2 cellular contexts compared by ENCODE assay signal in the genomic region with DNA sequence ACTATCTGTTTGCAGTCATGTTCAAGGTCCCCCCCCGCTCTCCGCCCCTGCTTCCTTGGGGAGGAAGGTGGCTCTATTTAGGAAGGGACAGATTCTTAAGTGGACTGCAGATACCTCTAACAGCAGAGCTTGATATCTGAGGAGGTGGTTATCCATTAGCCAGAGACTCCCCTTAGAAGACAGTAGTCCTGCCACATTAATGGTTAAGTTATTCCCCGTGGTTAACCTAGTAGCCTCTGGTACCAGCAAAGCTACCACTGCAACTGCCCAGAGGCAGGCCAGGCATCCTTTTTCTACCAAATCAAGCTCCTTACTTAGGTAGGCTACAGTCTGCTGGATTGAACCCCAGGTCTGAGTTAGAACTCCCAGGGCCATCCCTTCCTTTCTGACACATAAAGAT.
TF ChIP-seq lines count a peak whose summit lies in the region.

No MANE protein-coding gene starts in this region.

TF ChIP-seq in GM12878, 131 proteins besides CTCF, POLR2A, EP300 and RAD21 (continued from another document):
- TF ChIP-seq, protein P1, sequence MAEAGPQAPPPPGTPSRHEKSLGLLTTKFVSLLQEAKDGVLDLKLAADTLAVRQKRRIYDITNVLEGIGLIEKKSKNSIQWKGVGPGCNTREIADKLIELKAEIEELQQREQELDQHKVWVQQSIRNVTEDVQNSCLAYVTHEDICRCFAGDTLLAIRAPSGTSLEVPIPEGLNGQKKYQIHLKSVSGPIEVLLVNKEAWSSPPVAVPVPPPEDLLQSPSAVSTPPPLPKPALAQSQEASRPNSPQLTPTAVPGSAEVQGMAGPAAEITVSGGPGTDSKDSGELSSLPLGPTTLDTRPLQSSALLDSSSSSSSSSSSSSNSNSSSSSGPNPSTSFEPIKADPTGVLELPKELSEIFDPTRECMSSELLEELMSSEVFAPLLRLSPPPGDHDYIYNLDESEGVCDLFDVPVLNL (IDR thresholded peaks at IDR 0.05; ENCODE audit: low read depth, low read length) = no peak
- no peak for TF ChIP-seq RFX5 (IDR thresholded peaks at IDR 0.05; ENCODE audit: low read depth, low read length)
- TF ChIP-seq, protein P2, sequence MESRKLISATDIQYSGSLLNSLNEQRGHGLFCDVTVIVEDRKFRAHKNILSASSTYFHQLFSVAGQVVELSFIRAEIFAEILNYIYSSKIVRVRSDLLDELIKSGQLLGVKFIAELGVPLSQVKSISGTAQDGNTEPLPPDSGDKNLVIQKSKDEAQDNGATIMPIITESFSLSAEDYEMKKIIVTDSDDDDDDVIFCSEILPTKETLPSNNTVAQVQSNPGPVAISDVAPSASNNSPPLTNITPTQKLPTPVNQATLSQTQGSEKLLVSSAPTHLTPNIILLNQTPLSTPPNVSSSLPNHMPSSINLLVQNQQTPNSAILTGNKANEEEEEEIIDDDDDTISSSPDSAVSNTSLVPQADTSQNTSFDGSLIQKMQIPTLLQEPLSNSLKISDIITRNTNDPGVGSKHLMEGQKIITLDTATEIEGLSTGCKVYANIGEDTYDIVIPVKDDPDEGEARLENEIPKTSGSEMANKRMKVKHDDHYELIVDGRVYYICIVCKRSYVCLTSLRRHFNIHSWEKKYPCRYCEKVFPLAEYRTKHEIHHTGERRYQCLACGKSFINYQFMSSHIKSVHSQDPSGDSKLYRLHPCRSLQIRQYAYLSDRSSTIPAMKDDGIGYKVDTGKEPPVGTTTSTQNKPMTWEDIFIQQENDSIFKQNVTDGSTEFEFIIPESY (IDR thresholded peaks at IDR 0.05) = no peak
- TF ChIP-seq IKZF2 (IDR thresholded peaks at IDR 0.05) = no peak
- TF ChIP-seq, protein P3, sequence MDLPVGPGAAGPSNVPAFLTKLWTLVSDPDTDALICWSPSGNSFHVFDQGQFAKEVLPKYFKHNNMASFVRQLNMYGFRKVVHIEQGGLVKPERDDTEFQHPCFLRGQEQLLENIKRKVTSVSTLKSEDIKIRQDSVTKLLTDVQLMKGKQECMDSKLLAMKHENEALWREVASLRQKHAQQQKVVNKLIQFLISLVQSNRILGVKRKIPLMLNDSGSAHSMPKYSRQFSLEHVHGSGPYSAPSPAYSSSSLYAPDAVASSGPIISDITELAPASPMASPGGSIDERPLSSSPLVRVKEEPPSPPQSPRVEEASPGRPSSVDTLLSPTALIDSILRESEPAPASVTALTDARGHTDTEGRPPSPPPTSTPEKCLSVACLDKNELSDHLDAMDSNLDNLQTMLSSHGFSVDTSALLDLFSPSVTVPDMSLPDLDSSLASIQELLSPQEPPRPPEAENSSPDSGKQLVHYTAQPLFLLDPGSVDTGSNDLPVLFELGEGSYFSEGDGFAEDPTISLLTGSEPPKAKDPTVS (IDR thresholded peaks at IDR 0.05; ENCODE audit: low read depth, low read length) = no peak
- no peak for TF ChIP-seq STAT1 (conservative IDR thresholded peaks at IDR 0.05)
- TF ChIP-seq ATF7 (IDR thresholded peaks at IDR 0.05; ENCODE audit: low read depth) = no peak
- TF ChIP-seq RELA (IDR thresholded peaks at IDR 0.05; ENCODE audit: borderline replicate concordance, partially characterized antibody) = no peak
- TF ChIP-seq CEBPB (IDR thresholded peaks at IDR 0.05; ENCODE audit: borderline replicate concordance in 1 of 2, low read depth in 2 of 2, low read length in 2 of 2) = no peak
- TF ChIP-seq, protein P4, sequence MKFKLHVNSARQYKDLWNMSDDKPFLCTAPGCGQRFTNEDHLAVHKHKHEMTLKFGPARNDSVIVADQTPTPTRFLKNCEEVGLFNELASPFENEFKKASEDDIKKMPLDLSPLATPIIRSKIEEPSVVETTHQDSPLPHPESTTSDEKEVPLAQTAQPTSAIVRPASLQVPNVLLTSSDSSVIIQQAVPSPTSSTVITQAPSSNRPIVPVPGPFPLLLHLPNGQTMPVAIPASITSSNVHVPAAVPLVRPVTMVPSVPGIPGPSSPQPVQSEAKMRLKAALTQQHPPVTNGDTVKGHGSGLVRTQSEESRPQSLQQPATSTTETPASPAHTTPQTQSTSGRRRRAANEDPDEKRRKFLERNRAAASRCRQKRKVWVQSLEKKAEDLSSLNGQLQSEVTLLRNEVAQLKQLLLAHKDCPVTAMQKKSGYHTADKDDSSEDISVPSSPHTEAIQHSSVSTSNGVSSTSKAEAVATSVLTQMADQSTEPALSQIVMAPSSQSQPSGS (IDR thresholded peaks at IDR 0.05; ENCODE audit: low read length) = no peak
- TF ChIP-seq SPI1 (IDR thresholded peaks at IDR 0.05; ENCODE audit: borderline replicate concordance, insufficient read depth, low read depth, low read length) = no peak
- no peak for TF ChIP-seq TCF3 (IDR thresholded peaks at IDR 0.05; ENCODE audit: borderline replicate concordance, insufficient read depth, low read depth, low read length)
- no peak for TF ChIP-seq HDGF (IDR thresholded peaks at IDR 0.05)
- TF ChIP-seq, protein P5, sequence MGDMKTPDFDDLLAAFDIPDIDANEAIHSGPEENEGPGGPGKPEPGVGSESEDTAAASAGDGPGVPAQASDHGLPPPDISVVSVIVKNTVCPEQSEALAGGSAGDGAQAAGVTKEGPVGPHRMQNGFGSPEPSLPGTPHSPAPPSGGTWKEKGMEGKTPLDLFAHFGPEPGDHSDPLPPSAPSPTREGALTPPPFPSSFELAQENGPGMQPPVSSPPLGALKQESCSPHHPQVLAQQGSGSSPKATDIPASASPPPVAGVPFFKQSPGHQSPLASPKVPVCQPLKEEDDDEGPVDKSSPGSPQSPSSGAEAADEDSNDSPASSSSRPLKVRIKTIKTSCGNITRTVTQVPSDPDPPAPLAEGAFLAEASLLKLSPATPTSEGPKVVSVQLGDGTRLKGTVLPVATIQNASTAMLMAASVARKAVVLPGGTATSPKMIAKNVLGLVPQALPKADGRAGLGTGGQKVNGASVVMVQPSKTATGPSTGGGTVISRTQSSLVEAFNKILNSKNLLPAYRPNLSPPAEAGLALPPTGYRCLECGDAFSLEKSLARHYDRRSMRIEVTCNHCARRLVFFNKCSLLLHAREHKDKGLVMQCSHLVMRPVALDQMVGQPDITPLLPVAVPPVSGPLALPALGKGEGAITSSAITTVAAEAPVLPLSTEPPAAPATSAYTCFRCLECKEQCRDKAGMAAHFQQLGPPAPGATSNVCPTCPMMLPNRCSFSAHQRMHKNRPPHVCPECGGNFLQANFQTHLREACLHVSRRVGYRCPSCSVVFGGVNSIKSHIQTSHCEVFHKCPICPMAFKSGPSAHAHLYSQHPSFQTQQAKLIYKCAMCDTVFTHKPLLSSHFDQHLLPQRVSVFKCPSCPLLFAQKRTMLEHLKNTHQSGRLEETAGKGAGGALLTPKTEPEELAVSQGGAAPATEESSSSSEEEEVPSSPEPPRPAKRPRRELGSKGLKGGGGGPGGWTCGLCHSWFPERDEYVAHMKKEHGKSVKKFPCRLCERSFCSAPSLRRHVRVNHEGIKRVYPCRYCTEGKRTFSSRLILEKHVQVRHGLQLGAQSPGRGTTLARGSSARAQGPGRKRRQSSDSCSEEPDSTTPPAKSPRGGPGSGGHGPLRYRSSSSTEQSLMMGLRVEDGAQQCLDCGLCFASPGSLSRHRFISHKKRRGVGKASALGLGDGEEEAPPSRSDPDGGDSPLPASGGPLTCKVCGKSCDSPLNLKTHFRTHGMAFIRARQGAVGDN (IDR thresholded peaks at IDR 0.05) = no peak

TF ChIP-seq in GM23338, 12 proteins besides CTCF, POLR2A, EP300 and RAD21 (continued from another document):
- TF ChIP-seq, protein P6, sequence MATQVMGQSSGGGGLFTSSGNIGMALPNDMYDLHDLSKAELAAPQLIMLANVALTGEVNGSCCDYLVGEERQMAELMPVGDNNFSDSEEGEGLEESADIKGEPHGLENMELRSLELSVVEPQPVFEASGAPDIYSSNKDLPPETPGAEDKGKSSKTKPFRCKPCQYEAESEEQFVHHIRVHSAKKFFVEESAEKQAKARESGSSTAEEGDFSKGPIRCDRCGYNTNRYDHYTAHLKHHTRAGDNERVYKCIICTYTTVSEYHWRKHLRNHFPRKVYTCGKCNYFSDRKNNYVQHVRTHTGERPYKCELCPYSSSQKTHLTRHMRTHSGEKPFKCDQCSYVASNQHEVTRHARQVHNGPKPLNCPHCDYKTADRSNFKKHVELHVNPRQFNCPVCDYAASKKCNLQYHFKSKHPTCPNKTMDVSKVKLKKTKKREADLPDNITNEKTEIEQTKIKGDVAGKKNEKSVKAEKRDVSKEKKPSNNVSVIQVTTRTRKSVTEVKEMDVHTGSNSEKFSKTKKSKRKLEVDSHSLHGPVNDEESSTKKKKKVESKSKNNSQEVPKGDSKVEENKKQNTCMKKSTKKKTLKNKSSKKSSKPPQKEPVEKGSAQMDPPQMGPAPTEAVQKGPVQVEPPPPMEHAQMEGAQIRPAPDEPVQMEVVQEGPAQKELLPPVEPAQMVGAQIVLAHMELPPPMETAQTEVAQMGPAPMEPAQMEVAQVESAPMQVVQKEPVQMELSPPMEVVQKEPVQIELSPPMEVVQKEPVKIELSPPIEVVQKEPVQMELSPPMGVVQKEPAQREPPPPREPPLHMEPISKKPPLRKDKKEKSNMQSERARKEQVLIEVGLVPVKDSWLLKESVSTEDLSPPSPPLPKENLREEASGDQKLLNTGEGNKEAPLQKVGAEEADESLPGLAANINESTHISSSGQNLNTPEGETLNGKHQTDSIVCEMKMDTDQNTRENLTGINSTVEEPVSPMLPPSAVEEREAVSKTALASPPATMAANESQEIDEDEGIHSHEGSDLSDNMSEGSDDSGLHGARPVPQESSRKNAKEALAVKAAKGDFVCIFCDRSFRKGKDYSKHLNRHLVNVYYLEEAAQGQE (IDR thresholded peaks at IDR 0.05; ENCODE audit: unreplicated experiment) = no peak
